ENCODE assay signal across 19 cellular contexts in genomic region chr3:174099724-174100123, GRCh38.
DNase-seq lines count a peak whose midpoint lies in the region; ATAC-seq, FAIRE-seq and TF ChIP-seq lines count a peak whose summit lies in the region.
"Had no signal": no experiment of that assay in that cellular context is flagged by ENCODE, and none has a peak within 500 bp of the region (broad histone marks: within the 10 kb centered on the region; RNA-seq: fewer than 3 reads in every experiment).

No MANE protein-coding gene starts in this region.

- 59% methylated on average over 5 of the region's 5 CpGs for WGBS in A549 (ENCODE audit: missing lambda C conversion rate)

- H3K36me3 Mint-ChIP-seq in WTC11: no peaks in the 10 kb centered on the region
- H3K36me3 Mint-ChIP-seq: CD8-positive, alpha-beta memory T cell; IgD-negative memory B cell had no signal

- no peak for FAIRE-seq in A549 (lab: Jason Lieb, UNC)
- FAIRE-seq: GM12892 had no signal

- DNase-seq in DMS 273 (lab: John Stamatoyannopoulos, UW; ENCODE audit: unreplicated experiment): peak; percentile 30
- no peak for DNase-seq in DMS 273 treated with DMSO at 0.1 percent for 48 hours (lab: John Stamatoyannopoulos, UW)
- DNase-seq in A549 (ENCODE audit: low read depth in 1 of 2, low spot score in 1 of 2): no peak
- peak; percentile 49 for DNase-seq in NCI-H69 (lab: John Stamatoyannopoulos, UW)
- DNase-seq in WTC11 (ENCODE audit: low spot score): no peak
- no peak for DNase-seq in NCI-H345 (lab: John Stamatoyannopoulos, UW)
- DNase-seq in NCI-H526 treated with DMSO at 0.1 percent for 48 hours (lab: John Stamatoyannopoulos, UW): no peak
- no peak for DNase-seq in activated naive CD4-positive, alpha-beta T cell treated with Interleukin-2 at 50 U/mL for 16 hours
- DNase-seq: AML-193; Caco-2; CD8-positive, alpha-beta memory T cell; DND-41; GDM1; HCEC 1CT; HFFc6 had no signal

- no peak overlapping the region for H3K27ac ChIP-seq in A549
- H3K27ac ChIP-seq: 22Rv1, BLaER1 had no signal

- no peaks in the 10 kb centered on the region for H3K4me1 ChIP-seq in A549
- H3K4me1 ChIP-seq: BLaER1, Caco-2 had no signal

- no peak for TF ChIP-seq POLR2A in A549 (IDR thresholded peaks at IDR 0.05; ENCODE audit: low read length)

- H3K4me1 Mint-ChIP-seq in WTC11: peaks cover 30% of the 10 kb centered on the region
- H3K4me1 Mint-ChIP-seq: CD8-positive, alpha-beta memory T cell; IgD-negative memory B cell had no signal

- H3K27ac Mint-ChIP-seq in WTC11: peak overlapping the region; percentile 50; the same call in 1 of the 2 replicates
- H3K27ac Mint-ChIP-seq: CD8-positive, alpha-beta memory T cell; IgD-negative memory B cell had no signal

- no peak for ATAC-seq in A549
- no peak for ATAC-seq in WTC11

- POLR2A ChIA-PET in A549 (lab: Yijun Ruan, JAX) (no interaction called here), WTC11 (lab: Charles Lee) (no interaction called here)

- no peak overlapping the region for H3K4me3 ChIP-seq in A549
- H3K4me3 ChIP-seq: BLaER1 had no signal

- no peaks in the 10 kb centered on the region for H3K27me3 Mint-ChIP-seq in WTC11 (ENCODE audit: low read depth)
- H3K27me3 Mint-ChIP-seq: CD8-positive, alpha-beta memory T cell; IgD-negative memory B cell had no signal

- H3K4me2 ChIP-seq in A549: no peak overlapping the region
- H3K4me2 ChIP-seq: BLaER1 had no signal

- TF ChIP-seq EP300 in A549 (IDR thresholded peaks at IDR 0.05): no peak

- no peaks in the 10 kb centered on the region for H3K9me3 Mint-ChIP-seq in WTC11
- H3K9me3 Mint-ChIP-seq: HFFc6 had no signal

- TF ChIP-seq CTCF in A549 (IDR thresholded peaks at IDR 0.05) (no peak), WTC11 (IDR thresholded peaks at IDR 0.05) (no peak)

- no peak overlapping the region for H3K4me3 Mint-ChIP-seq in WTC11
- H3K4me3 Mint-ChIP-seq: CD8-positive, alpha-beta memory T cell; IgD-negative memory B cell had no signal

- TF ChIP-seq RAD21 in A549 (conservative IDR thresholded peaks at IDR 0.05 in 1 of 2, IDR thresholded peaks at IDR 0.05 in 1 of 2): no peak

- CTCF ChIA-PET in A549 (lab: Yijun Ruan, JAX): no interaction called here
- CTCF ChIA-PET in WTC11 (lab: Charles Lee): no interaction called here

- no peaks in the 10 kb centered on the region for H3K9me3 ChIP-seq in A549
- H3K9me3 ChIP-seq: BLaER1, Caco-2 had no signal

TF ChIP-seq in A549, 52 proteins besides CTCF, POLR2A, EP300 and RAD21:
- TF ChIP-seq USF2 (IDR thresholded peaks at IDR 0.05): no peak
- TF ChIP-seq MAFK (IDR thresholded peaks at IDR 0.05; ENCODE audit: partially characterized antibody): peak; percentile 92
TF ChIP-seq in A549: peak in this region for 1.

TF ChIP-seq in WTC11, 78 proteins besides CTCF, POLR2A, EP300 and RAD21:
- no peak for TF ChIP-seq ATF2 (CRISPR knock-in tag; IDR thresholded peaks at IDR 0.05; ENCODE audit: borderline replicate concordance, low read depth)
- TF ChIP-seq CREM (CRISPR knock-in tag; IDR thresholded peaks at IDR 0.05): no peak
- no peak for TF ChIP-seq NR1H2 (CRISPR knock-in tag; IDR thresholded peaks at IDR 0.05)
- TF ChIP-seq TP53 (CRISPR knock-in tag; IDR thresholded peaks at IDR 0.05): no peak

Comparison
In these comparisons a context has a peak if more than half of its experiments do, and no peak if none do; other contexts are left out.
1. DNase-seq: peak in DMS 273 (single experiment) and NCI-H69 (single experiment); none in DMS 273 treated with DMSO at 0.1 percent for 48 hours (single experiment), A549 (0 of 2), WTC11 (single experiment), NCI-H345 (single experiment), NCI-H526 treated with DMSO at 0.1 percent for 48 hours (single experiment) and activated naive CD4-positive, alpha-beta T cell treated with Interleukin-2 at 50 U/mL for 16 hours (single experiment).